ENCODE assay signal across 24 cellular contexts in the genomic region with DNA sequence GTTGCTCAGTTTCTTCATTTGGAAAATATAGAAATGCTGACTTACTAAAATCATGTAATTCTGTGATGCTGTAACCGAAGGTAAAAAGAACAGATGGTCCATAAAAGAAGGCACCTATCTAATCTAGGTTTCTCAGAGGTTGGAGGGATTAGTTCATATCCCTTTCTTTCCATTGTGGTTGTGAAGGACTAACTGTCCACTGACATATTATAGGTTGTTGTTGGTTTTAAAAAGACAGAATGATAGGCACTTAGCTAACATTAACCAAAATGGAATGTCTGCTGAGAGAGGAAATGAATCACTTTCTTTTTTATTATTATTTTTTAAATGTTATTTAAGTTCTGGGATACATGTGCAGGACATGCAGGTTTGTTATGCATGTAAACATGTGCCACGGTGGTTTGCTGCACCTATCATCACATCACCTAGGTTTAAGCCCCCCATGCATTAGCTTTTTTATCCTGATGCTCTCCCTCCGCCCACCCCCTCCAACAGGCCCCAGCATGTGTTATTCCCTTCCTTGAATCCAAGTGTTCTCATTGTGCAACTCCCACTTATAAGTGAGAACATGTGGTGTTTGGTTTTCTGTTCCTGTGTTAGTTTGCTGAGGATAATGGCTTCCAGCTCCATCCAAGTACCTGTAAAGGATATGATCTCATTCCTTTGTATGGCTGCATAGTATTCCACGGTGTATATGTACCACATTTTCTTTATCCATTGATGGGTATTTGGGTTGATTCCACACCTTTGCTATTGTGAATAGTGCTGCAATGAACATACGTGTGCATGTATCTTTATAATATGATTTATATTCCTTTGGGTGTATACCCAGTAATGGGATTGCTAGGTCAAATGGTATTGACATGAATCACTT. TPM values are rescaled to one million over a fixed set of nuclear protein-coding genes. Genes with fewer than 3 reads are reported as not detected.
DNase-seq lines count a peak whose midpoint lies in the region; ATAC-seq, FAIRE-seq and TF ChIP-seq lines count a peak whose summit lies in the region.
"Had no signal": no experiment of that assay in that cellular context is flagged by ENCODE, and none has a peak within 500 bp of the region (broad histone marks: within the 10 kb centered on the region; RNA-seq: fewer than 3 reads in every experiment).

No MANE protein-coding gene starts in this region.

- no peaks in the 10 kb centered on the region for H3K36me3 Mint-ChIP-seq in activated CD4-positive, alpha-beta T cell treated with anti-CD3 and anti-CD28 coated beads, Interleukin-2, amount 10 ng/mL, durations not matched to agents 24 days and 14 days (ENCODE audit: low read depth)
- H3K36me3 Mint-ChIP-seq: CD14-positive monocyte had no signal

- no peak overlapping the region for H3K4me2 ChIP-seq in SK-N-SH
- H3K4me2 ChIP-seq: hepatocyte had no signal

- H3K4me3 ChIP-seq in SK-N-SH (ENCODE audit: low read depth in 2 of 2, low read length in 1 of 2) (no peak overlapping the region), adipocyte (ENCODE audit: low read length) (peak overlapping the region; percentile 48), fibroblast of mammary gland (ENCODE audit: control insufficient read depth, low read depth, low read length) (no peak overlapping the region), lower lobe of right lung (no peak overlapping the region)
- H3K4me3 ChIP-seq: esophagus squamous epithelium, hepatocyte, mucosa of descending colon, SJSA1 had no signal

- WGBS in SK-N-SH (ENCODE audit: low lambda C conversion rate) = 36% methylated on average over 5 of the region's 5 CpGs

- TF ChIP-seq CTCF in SK-N-SH (IDR thresholded peaks at IDR 0.05) (no peak), fibroblast of mammary gland (conservative IDR thresholded peaks at IDR 0.05; ENCODE audit: control insufficient read depth, insufficient read depth, low read depth, low read length) (no peak), lower lobe of right lung (IDR thresholded peaks at IDR 0.05) (no peak)

- no peaks in the 10 kb centered on the region for H3K4me1 Mint-ChIP-seq in activated CD4-positive, alpha-beta T cell treated with anti-CD3 and anti-CD28 coated beads, Interleukin-2, amount 10 ng/mL, durations not matched to agents 24 days and 14 days
- H3K4me1 Mint-ChIP-seq: CD14-positive monocyte had no signal

- no peaks in the 10 kb centered on the region for H4K20me1 ChIP-seq in SK-N-SH (ENCODE audit: insufficient read depth)

- no peak for DNase-seq in SK-N-SH
- peak; percentile 39 for DNase-seq in adipocyte (ENCODE audit: low read depth)
- DNase-seq in fibroblast of mammary gland (ENCODE audit: low read depth) = peak; percentile 70
- peak; percentile 23 for DNase-seq in urothelium cell line (ENCODE audit: low spot score)
- no peak for DNase-seq in lower lobe of right lung
- DNase-seq in activated CD4-positive, alpha-beta T cell treated with anti-CD3 and anti-CD28 coated beads, Interleukin-2, amount 10 ng/mL, durations not matched to agents 24 days and 14 days = no peak
- DNase-seq: activated CD4-positive, alpha-beta T cell treated with anti-CD3 and anti-CD28 coated beads for 1 hour; activated naive CD4-positive, alpha-beta T cell; esophagus squamous epithelium; left cardiac atrium; mucosa of descending colon; NCI-H2029; NCI-H510A treated with DMSO at 0.1 percent for 48 hours; stimulated activated CD4-positive, alpha-beta T cell treated with anti-CD3 and anti-CD28 coated beads, Interleukin-12 subunit alpha, Interleukin-12 subunit beta, amount 100 ng/mL, for 4 hours; stimulated activated naive CD4-positive, alpha-beta T cell; trophoblast cell had no signal

- no peak overlapping the region for H2AFZ ChIP-seq in SK-N-SH (ENCODE audit: low read depth)
- H2AFZ ChIP-seq: hepatocyte had no signal

- no peaks in the 10 kb centered on the region for H3K36me3 ChIP-seq in SK-N-SH (replicated peaks in 1 of 2; ENCODE audit: control insufficient read depth in 1 of 2, insufficient read depth in 2 of 2, low read length in 1 of 2)
- no peaks in the 10 kb centered on the region for H3K36me3 ChIP-seq in adipocyte (ENCODE audit: control insufficient read depth, insufficient read depth, low read length, severe bottlenecking)
- no peaks in the 10 kb centered on the region for H3K36me3 ChIP-seq in lower lobe of right lung
- H3K36me3 ChIP-seq: esophagus squamous epithelium, SJSA1 had no signal

- CTCF ChIA-PET in SK-N-SH (lab: Yijun Ruan, JAX) = interaction anchor here (1.0 kb wide), 1 partner anchor 58 kb away, joined by 3 read pairs; no protein-coding TSS in a partner anchor

- no peaks in the 10 kb centered on the region for H3F3A ChIP-seq in SK-N-SH (replicated peaks; ENCODE audit: insufficient read depth)

- intact Hi-C loops in lower lobe of right lung (cut with DNase I) = no loop called here
- intact Hi-C loops in activated CD4-positive, alpha-beta T cell treated with anti-CD3 and anti-CD28 coated beads, Interleukin-2, amount 10 ng/mL, durations not matched to agents 24 days and 14 days (cut with micrococcal nuclease) = no loop called here

- H3K27ac ChIP-seq in SK-N-SH (ENCODE audit: low read depth in 2 of 2, low read length in 1 of 2) = no peak overlapping the region; a peak in 1 of 4 replicates
- no peak overlapping the region for H3K27ac ChIP-seq in lower lobe of right lung
- H3K27ac ChIP-seq: 22Rv1, esophagus squamous epithelium, hepatocyte, SJSA1 had no signal

- H3K4me1 ChIP-seq in SK-N-SH (ENCODE audit: control insufficient read depth in 1 of 2, insufficient read depth in 2 of 2, low read depth in 1 of 2, low read length in 1 of 2) (no peaks in the 10 kb centered on the region), adipocyte (ENCODE audit: control insufficient read depth, insufficient read depth, low read length) (peaks cover 23% of the 10 kb centered on the region), lower lobe of right lung (no peaks in the 10 kb centered on the region)
- H3K4me1 ChIP-seq: esophagus squamous epithelium, SJSA1 had no signal

- no peaks in the 10 kb centered on the region for H3K9me2 ChIP-seq in SK-N-SH

- H3K27ac Mint-ChIP-seq in activated CD4-positive, alpha-beta T cell treated with anti-CD3 and anti-CD28 coated beads, Interleukin-2, amount 10 ng/mL, durations not matched to agents 24 days and 14 days = no peak overlapping the region
- H3K27ac Mint-ChIP-seq: CD14-positive monocyte had no signal

- no peaks in the 10 kb centered on the region for H3K9me3 ChIP-seq in SK-N-SH
- peaks cover 12% of the 10 kb centered on the region for H3K9me3 ChIP-seq in adipocyte (ENCODE audit: control insufficient read depth, low read length)
- H3K9me3 ChIP-seq in lower lobe of right lung = peaks cover 11% of the 10 kb centered on the region
- H3K9me3 ChIP-seq: SJSA1 had no signal

- no peaks in the 10 kb centered on the region for H3K27me3 ChIP-seq in SK-N-SH (ENCODE audit: insufficient read depth)
- H3K27me3 ChIP-seq in adipocyte (replicated peaks; ENCODE audit: control insufficient read depth, insufficient read depth, low read length) = no peaks in the 10 kb centered on the region
- no peaks in the 10 kb centered on the region for H3K27me3 ChIP-seq in lower lobe of right lung (ENCODE audit: low read depth)
- H3K27me3 ChIP-seq: esophagus squamous epithelium, SJSA1 had no signal

- no peaks in the 10 kb centered on the region for H3K79me2 ChIP-seq in SK-N-SH (ENCODE audit: insufficient read depth)
- H3K79me2 ChIP-seq: hepatocyte had no signal

- TF ChIP-seq RAD21 in SK-N-SH (IDR thresholded peaks at IDR 0.05; ENCODE audit: low read length) = no peak

- FAIRE-seq in urothelium cell line (lab: Jason Lieb, UNC) = peak; percentile 65
- FAIRE-seq: GM18507 had no signal

- POLR2A ChIA-PET in SK-N-SH (lab: Yijun Ruan, JAX) = no interaction called here

- peaks cover 5% of the 10 kb centered on the region for H3K9me3 Mint-ChIP-seq in activated CD4-positive, alpha-beta T cell treated with anti-CD3 and anti-CD28 coated beads, Interleukin-2, amount 10 ng/mL, durations not matched to agents 24 days and 14 days

- no peak for TF ChIP-seq EP300 in SK-N-SH (IDR thresholded peaks at IDR 0.05; ENCODE audit: borderline replicate concordance in 1 of 2, low read depth in 1 of 2, low read length in 1 of 2)

- peaks cover 6% of the 10 kb centered on the region for H3K27me3 Mint-ChIP-seq in activated CD4-positive, alpha-beta T cell treated with anti-CD3 and anti-CD28 coated beads, Interleukin-2, amount 10 ng/mL, durations not matched to agents 24 days and 14 days

- ATAC-seq in SK-N-SH treated with all-trans-retinoic acid at 6 μM for 48 hours (no peak), lower lobe of right lung (no peak), GM21529 (IDR thresholded peaks at IDR 0.05; ENCODE audit: unreplicated experiment) (no peak)
- ATAC-seq: mucosa of descending colon had no signal

- H3K9ac ChIP-seq in SK-N-SH = no peak overlapping the region
- H3K9ac ChIP-seq in adipocyte (ENCODE audit: low read length) = no peak overlapping the region

- H3K4me3 Mint-ChIP-seq in activated CD4-positive, alpha-beta T cell treated with anti-CD3 and anti-CD28 coated beads, Interleukin-2, amount 10 ng/mL, durations not matched to agents 24 days and 14 days = no peak overlapping the region
- H3K4me3 Mint-ChIP-seq: CD14-positive monocyte had no signal

TF ChIP-seq in SK-N-SH, 30 proteins besides CTCF, POLR2A, EP300 and RAD21 (continues in another document):
- TF ChIP-seq CHD2 (IDR thresholded peaks at IDR 0.05; ENCODE audit: low read length, partially characterized antibody) (no peak), FOXJ3 (CRISPR knock-in tag; IDR thresholded peaks at IDR 0.05) (no peak), TCF12 (IDR thresholded peaks at IDR 0.05) (no peak), RCOR1 (IDR thresholded peaks at IDR 0.05; ENCODE audit: low read length) (no peak), ELF1 (IDR thresholded peaks at IDR 0.05) (no peak)
- TF ChIP-seq, protein P1, sequence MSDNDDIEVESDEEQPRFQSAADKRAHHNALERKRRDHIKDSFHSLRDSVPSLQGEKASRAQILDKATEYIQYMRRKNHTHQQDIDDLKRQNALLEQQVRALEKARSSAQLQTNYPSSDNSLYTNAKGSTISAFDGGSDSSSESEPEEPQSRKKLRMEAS (IDR thresholded peaks at IDR 0.05; ENCODE audit: low read depth) = no peak
- TF ChIP-seq, protein P2, sequence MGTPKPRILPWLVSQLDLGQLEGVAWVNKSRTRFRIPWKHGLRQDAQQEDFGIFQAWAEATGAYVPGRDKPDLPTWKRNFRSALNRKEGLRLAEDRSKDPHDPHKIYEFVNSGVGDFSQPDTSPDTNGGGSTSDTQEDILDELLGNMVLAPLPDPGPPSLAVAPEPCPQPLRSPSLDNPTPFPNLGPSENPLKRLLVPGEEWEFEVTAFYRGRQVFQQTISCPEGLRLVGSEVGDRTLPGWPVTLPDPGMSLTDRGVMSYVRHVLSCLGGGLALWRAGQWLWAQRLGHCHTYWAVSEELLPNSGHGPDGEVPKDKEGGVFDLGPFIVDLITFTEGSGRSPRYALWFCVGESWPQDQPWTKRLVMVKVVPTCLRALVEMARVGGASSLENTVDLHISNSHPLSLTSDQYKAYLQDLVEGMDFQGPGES (IDR thresholded peaks at IDR 0.05; ENCODE audit: low read depth, low read length) = no peak

RNA-seq across cellular contexts. Expression of a gene that starts 45.8 kb away (rescaled TPM):
- not detected in 2 replicates for polyA plus RNA-seq in SK-N-SH (2012; rRNA removed)
- 0.07 TPM in 1 of 2 replicates, not detected in the other for polyA plus RNA-seq in SK-N-SH (2012; cell fraction: cytosol; rRNA removed)
- polyA plus RNA-seq in SK-N-SH (2012; cell fraction: nucleus; rRNA removed) = not detected in 2 replicates
- 49.4 TPM for total RNA-seq in lower lobe of right lung
- 0.37 and 0.57 TPM in 2 replicates for total RNA-seq in activated CD4-positive, alpha-beta T cell treated with anti-CD3 and anti-CD28 coated beads, Interleukin-2, amount 10 ng/mL, durations not matched to agents 24 days and 14 days
- total RNA-seq: OCI-LY7, SJSA1 had no signal

Comparison
In these comparisons a context has a peak if more than half of its experiments do, and no peak if none do; other contexts are left out.
1. DNase-seq: peak in adipocyte (single experiment), fibroblast of mammary gland (single experiment) and urothelium cell line (single experiment); none in SK-N-SH (single experiment), lower lobe of right lung (single experiment) and activated CD4-positive, alpha-beta T cell treated with anti-CD3 and anti-CD28 coated beads, Interleukin-2, amount 10 ng/mL, durations not matched to agents 24 days and 14 days (single experiment).
2. RNA of a gene that starts 45.8 kb away (total RNA-seq): 49.4 TPM in lower lobe of right lung (single experiment); 0.37 to 0.57 TPM in activated CD4-positive, alpha-beta T cell treated with anti-CD3 and anti-CD28 coated beads, Interleukin-2, amount 10 ng/mL, durations not matched to agents 24 days and 14 days; every median in the first group is over 10 times any median in the second.